Comparison of ENCODE assay signal across 10 cellular contexts in the genomic region with DNA sequence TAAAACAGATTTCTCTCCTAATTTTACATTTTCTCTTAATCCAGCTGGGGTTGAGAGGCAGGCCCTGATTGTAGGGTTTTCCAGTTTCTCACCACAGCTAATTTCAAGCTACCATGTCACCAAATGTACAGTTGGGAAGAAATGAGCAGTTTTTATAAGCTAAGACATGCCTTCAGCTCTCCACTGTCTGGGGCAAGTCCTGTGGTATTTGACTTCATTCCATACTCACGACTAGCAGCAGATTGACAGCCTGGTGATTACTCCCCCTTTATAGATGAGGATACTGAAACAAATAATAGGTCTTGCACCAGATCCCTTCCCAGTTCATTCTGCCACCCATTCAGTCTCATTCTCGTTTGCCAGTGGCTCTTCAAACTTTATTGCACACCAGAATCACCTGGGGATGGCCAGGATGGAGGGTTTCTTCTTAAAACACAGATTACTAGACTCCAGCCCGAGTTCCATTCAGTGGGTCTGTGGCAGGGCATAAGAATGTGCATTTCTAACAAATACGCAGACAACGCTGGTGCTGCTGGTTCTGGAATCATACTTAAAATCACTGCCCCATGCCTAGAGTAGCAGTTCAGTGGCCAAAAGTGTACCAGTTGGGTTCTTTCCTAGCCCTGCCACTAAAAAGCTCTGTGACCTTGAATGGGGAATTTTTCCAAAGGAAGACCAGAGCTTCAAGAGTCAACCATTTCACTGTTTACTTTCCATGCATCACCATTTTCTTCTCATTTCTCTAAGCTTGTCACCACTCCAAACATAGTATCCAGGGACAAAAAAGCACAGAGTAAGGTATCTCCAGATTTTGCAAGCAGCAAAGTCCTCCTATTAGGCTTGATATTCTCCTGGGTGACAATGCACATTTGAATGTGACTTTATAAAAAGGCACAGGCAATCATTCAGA.
DNase-seq lines count a peak whose midpoint lies in the region; ATAC-seq and TF ChIP-seq lines count a peak whose summit lies in the region.
"Had no signal": no experiment of that assay in that cellular context is flagged by ENCODE, and none has a peak within 500 bp of the region (broad histone marks: within the 10 kb centered on the region; RNA-seq: fewer than 3 reads in every experiment).

No MANE protein-coding gene starts in this region.

- H3K4me3 ChIP-seq in Peyer's patch = no peak overlapping the region

- peak overlapping the region in 3 of 4 donors; percentile 71 to 90 (median 81) for H3K27ac ChIP-seq in Peyer's patch

- no peak for TF ChIP-seq POLR2A in Peyer's patch (IDR thresholded peaks at IDR 0.05)

- no peaks in the 10 kb centered on the region for H3K36me3 ChIP-seq in Peyer's patch

- H3K4me3 Mint-ChIP-seq in neural crest cell = peak overlapping the region; percentile 51
- H3K4me3 Mint-ChIP-seq: CD8-positive, alpha-beta memory T cell had no signal

- H3K27ac Mint-ChIP-seq in neural crest cell (ENCODE audit: unreplicated experiment) = no peak overlapping the region

- TF ChIP-seq CTCF in Peyer's patch (IDR thresholded peaks at IDR 0.05) (no peak), neural crest cell (conservative IDR thresholded peaks at IDR 0.05) (no peak)

- H3K9me3 ChIP-seq in Peyer's patch = no peaks in the 10 kb centered on the region

- H3K27me3 Mint-ChIP-seq in neural crest cell (ENCODE audit: low read depth) = peaks cover 7% of the 10 kb centered on the region

- no peaks in the 10 kb centered on the region for H3K27me3 ChIP-seq in Peyer's patch

- ATAC-seq in esophagus mucosa = peak; percentile 5
- no peak for ATAC-seq in GM19035 (IDR thresholded peaks at IDR 0.05; ENCODE audit: unreplicated experiment)
- ATAC-seq in HG03469 (IDR thresholded peaks at IDR 0.05; ENCODE audit: unreplicated experiment) = no peak
- ATAC-seq in GM19397 (IDR thresholded peaks at IDR 0.05; ENCODE audit: unreplicated experiment) = no peak

- DNase-seq in AG08395 (ENCODE audit: low spot score) = peak; percentile 53
- DNase-seq in Peyer's patch = no peak
- DNase-seq in neural crest cell (ENCODE audit: low read depth, low spot score) = no peak
- no peak for DNase-seq in activated CD4-positive, CD25-positive, alpha-beta regulatory T cell (lab: John Stamatoyannopoulos, UW)
- DNase-seq: CD8-positive, alpha-beta memory T cell; SHP77 had no signal

- no peaks in the 10 kb centered on the region for H3K9me3 Mint-ChIP-seq in neural crest cell
- H3K9me3 Mint-ChIP-seq: CD8-positive, alpha-beta memory T cell had no signal

- H3K4me1 ChIP-seq in Peyer's patch = peaks cover 0 to 51% (median 5%) of the 10 kb centered on the region in 4 donors

- H3K4me1 Mint-ChIP-seq in neural crest cell = peaks cover 9% of the 10 kb centered on the region

- H3K36me3 Mint-ChIP-seq in neural crest cell (ENCODE audit: low read depth) = no peaks in the 10 kb centered on the region
- H3K36me3 Mint-ChIP-seq: CD8-positive, alpha-beta memory T cell had no signal
